Comparison of ENCODE assay signal across 1 cellular context in the genomic region with DNA sequence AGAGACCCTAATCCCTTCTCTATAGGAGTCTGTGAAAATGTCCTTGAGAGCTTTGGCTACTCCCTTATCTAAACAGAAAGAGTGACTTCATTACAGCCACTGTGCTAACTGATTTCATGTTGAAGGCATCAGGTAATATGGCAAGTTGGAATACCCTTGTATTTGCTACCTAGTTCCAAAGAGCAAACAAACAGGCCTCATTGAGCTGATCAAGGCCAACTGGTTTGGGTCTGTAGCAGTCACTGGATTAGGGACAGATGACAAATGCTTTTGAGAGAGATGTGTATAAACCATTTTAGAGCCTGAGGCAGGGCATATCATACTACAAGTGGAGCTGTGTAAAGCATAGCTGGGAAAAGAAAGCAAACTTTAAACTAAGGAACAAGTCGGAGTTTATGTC.
A peak's percentile ranks its signal among the peaks of the same experiment; 100 is the strongest.
TF ChIP-seq lines count a peak whose summit lies in the region.

No MANE protein-coding gene starts in this region.

TF ChIP-seq in HepG2, 621 proteins besides CTCF, POLR2A, EP300 and RAD21 (continued from another document and continues in another):
- TF ChIP-seq, protein P1, sequence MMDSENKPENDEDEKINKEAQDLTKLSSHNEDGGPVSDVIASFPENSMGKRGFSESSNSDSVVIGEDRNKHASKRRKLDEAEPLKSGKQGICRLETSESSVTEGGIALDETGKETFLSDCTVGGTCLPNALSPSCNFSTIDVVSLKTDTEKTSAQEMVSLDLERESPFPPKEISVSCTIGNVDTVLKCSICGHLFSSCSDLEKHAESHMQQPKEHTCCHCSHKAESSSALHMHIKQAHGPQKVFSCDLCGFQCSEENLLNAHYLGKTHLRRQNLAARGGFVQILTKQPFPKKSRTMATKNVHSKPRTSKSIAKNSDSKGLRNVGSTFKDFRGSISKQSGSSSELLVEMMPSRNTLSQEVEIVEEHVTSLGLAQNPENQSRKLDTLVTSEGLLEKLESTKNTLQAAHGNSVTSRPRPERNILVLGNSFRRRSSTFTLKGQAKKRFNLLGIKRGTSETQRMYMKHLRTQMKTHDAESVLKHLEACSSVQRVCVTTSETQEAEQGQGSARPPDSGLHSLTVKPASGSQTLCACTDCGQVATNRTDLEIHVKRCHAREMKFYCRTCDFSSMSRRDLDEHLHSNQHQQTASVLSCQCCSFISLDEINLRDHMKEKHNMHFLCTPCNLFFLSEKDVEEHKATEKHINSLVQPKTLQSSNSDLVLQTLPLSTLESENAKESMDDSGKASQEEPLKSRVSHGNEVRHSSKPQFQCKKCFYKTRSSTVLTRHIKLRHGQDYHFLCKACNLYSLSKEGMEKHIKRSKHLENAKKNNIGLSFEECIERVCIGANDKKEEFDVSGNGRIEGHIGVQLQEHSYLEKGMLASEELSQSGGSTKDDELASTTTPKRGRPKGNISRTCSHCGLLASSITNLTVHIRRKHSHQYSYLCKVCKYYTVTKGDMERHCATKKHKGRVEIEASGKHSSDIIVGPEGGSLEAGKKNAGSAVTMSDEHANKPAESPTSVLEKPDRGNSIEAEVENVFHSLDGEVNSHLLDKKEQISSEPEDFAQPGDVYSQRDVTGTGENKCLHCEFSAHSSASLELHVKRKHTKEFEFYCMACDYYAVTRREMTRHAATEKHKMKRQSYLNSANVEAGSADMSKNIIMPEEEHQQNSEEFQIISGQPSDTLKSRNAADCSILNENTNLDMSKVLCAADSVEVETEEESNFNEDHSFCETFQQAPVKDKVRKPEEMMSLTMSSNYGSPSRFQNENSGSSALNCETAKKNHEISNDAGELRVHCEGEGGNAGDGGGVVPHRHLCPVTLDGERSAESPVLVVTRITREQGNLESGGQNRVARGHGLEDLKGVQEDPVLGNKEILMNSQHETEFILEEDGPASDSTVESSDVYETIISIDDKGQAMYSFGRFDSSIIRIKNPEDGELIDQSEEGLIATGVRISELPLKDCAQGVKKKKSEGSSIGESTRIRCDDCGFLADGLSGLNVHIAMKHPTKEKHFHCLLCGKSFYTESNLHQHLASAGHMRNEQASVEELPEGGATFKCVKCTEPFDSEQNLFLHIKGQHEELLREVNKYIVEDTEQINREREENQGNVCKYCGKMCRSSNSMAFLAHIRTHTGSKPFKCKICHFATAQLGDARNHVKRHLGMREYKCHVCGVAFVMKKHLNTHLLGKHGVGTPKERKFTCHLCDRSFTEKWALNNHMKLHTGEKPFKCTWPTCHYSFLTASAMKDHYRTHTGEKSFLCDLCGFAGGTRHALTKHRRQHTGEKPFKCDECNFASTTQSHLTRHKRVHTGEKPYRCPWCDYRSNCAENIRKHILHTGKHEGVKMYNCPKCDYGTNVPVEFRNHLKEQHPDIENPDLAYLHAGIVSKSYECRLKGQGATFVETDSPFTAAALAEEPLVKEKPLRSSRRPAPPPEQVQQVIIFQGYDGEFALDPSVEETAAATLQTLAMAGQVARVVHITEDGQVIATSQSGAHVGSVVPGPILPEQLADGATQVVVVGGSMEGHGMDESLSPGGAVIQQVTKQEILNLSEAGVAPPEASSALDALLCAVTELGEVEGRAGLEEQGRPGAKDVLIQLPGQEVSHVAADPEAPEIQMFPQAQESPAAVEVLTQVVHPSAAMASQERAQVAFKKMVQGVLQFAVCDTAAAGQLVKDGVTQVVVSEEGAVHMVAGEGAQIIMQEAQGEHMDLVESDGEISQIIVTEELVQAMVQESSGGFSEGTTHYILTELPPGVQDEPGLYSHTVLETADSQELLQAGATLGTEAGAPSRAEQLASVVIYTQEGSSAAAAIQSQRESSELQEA (CRISPR knock-in tag; IDR thresholded peaks at IDR 0.05; ENCODE audit: not compliant biosample characterization): no peak
- TF ChIP-seq, protein P2, sequence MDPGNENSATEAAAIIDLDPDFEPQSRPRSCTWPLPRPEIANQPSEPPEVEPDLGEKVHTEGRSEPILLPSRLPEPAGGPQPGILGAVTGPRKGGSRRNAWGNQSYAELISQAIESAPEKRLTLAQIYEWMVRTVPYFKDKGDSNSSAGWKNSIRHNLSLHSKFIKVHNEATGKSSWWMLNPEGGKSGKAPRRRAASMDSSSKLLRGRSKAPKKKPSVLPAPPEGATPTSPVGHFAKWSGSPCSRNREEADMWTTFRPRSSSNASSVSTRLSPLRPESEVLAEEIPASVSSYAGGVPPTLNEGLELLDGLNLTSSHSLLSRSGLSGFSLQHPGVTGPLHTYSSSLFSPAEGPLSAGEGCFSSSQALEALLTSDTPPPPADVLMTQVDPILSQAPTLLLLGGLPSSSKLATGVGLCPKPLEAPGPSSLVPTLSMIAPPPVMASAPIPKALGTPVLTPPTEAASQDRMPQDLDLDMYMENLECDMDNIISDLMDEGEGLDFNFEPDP (CRISPR knock-in tag; conservative IDR thresholded peaks at IDR 0.05): no peak
- TF ChIP-seq PHF5A (CRISPR knock-in tag; IDR thresholded peaks at IDR 0.05; ENCODE audit: low read depth, unreplicated experiment) (no peak), ZSCAN29 (CRISPR knock-in tag; conservative IDR thresholded peaks at IDR 0.05) (0 out of 2 replicates have a peak, but pooled peaks have one; percentile 48), ATAD3A (CRISPR knock-in tag; IDR thresholded peaks at IDR 0.05) (no peak), ZFP1 (CRISPR knock-in tag; IDR thresholded peaks at IDR 0.05) (peak; percentile 47; the same call in 1 of the 2 replicates), ZNF24 (IDR thresholded peaks at IDR 0.05) (peak; percentile 61; the same call in 1 of the 2 replicates), ZNF790 (CRISPR knock-in tag; IDR thresholded peaks at IDR 0.05; ENCODE audit: borderline replicate concordance) (no peak), FOXK1 (CRISPR knock-in tag; IDR thresholded peaks at IDR 0.05; ENCODE audit: borderline replicate concordance, low read depth) (peak; percentile 74; the same call in 1 of the 2 replicates), CC2D1A (CRISPR knock-in tag; IDR thresholded peaks at IDR 0.05) (no peak), NONO (IDR thresholded peaks at IDR 0.05) (no peak), NONO (CRISPR knock-in tag; conservative IDR thresholded peaks at IDR 0.05) (peak; percentile 48; the same call in 1 of the 2 replicates), NFE2L1 (CRISPR knock-in tag; IDR thresholded peaks at IDR 0.05; ENCODE audit: borderline replicate concordance) (no peak), REXO4 (CRISPR knock-in tag; IDR thresholded peaks at IDR 0.05; ENCODE audit: borderline replicate concordance) (no peak), PITX1 (CRISPR knock-in tag; IDR thresholded peaks at IDR 0.05) (peak; percentile 95), ZNF205 (CRISPR knock-in tag; IDR thresholded peaks at IDR 0.05) (no peak), SYNCRIP (IDR thresholded peaks at IDR 0.05; ENCODE audit: insufficient read depth, low read depth, low read length) (no peak), ERF (CRISPR knock-in tag; IDR thresholded peaks at IDR 0.05) (0 out of 2 replicates have a peak, but pooled peaks have one; percentile 38), SOX5 (CRISPR knock-in tag; IDR thresholded peaks at IDR 0.05; ENCODE audit: borderline replicate concordance) (peak; percentile 77; the same call in 1 of the 2 replicates), HES4 (CRISPR knock-in tag; IDR thresholded peaks at IDR 0.05; ENCODE audit: borderline replicate concordance) (no peak), ZNF232 (CRISPR knock-in tag; IDR thresholded peaks at IDR 0.05; ENCODE audit: borderline replicate concordance) (no peak), ZNF629 (CRISPR knock-in tag; conservative IDR thresholded peaks at IDR 0.05) (no peak), ZNF33A (CRISPR knock-in tag; IDR thresholded peaks at IDR 0.05; ENCODE audit: borderline replicate concordance) (no peak)
- TF ChIP-seq, protein P3, sequence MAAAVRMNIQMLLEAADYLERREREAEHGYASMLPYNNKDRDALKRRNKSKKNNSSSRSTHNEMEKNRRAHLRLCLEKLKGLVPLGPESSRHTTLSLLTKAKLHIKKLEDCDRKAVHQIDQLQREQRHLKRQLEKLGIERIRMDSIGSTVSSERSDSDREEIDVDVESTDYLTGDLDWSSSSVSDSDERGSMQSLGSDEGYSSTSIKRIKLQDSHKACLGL (CRISPR knock-in tag; IDR thresholded peaks at IDR 0.05): no peak
- TF ChIP-seq, protein P4, sequence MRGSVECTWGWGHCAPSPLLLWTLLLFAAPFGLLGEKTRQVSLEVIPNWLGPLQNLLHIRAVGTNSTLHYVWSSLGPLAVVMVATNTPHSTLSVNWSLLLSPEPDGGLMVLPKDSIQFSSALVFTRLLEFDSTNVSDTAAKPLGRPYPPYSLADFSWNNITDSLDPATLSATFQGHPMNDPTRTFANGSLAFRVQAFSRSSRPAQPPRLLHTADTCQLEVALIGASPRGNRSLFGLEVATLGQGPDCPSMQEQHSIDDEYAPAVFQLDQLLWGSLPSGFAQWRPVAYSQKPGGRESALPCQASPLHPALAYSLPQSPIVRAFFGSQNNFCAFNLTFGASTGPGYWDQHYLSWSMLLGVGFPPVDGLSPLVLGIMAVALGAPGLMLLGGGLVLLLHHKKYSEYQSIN (CRISPR knock-in tag; IDR thresholded peaks at IDR 0.05; ENCODE audit: borderline replicate concordance): no peak
- TF ChIP-seq, protein P5, sequence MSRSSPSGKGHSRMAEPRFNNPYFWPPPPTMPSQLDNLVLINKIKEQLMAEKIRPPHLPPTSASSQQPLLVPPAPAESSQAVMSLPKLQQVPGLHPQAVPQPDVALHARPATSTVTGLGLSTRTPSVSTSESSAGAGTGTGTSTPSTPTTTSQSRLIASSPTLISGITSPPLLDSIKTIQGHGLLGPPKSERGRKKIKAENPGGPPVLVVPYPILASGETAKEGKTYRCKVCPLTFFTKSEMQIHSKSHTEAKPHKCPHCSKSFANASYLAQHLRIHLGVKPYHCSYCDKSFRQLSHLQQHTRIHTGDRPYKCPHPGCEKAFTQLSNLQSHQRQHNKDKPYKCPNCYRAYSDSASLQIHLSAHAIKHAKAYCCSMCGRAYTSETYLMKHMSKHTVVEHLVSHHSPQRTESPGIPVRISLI (CRISPR knock-in tag; IDR thresholded peaks at IDR 0.05; ENCODE audit: borderline replicate concordance): no peak; the same call in 1 of the 2 replicates
- TF ChIP-seq, protein P6, sequence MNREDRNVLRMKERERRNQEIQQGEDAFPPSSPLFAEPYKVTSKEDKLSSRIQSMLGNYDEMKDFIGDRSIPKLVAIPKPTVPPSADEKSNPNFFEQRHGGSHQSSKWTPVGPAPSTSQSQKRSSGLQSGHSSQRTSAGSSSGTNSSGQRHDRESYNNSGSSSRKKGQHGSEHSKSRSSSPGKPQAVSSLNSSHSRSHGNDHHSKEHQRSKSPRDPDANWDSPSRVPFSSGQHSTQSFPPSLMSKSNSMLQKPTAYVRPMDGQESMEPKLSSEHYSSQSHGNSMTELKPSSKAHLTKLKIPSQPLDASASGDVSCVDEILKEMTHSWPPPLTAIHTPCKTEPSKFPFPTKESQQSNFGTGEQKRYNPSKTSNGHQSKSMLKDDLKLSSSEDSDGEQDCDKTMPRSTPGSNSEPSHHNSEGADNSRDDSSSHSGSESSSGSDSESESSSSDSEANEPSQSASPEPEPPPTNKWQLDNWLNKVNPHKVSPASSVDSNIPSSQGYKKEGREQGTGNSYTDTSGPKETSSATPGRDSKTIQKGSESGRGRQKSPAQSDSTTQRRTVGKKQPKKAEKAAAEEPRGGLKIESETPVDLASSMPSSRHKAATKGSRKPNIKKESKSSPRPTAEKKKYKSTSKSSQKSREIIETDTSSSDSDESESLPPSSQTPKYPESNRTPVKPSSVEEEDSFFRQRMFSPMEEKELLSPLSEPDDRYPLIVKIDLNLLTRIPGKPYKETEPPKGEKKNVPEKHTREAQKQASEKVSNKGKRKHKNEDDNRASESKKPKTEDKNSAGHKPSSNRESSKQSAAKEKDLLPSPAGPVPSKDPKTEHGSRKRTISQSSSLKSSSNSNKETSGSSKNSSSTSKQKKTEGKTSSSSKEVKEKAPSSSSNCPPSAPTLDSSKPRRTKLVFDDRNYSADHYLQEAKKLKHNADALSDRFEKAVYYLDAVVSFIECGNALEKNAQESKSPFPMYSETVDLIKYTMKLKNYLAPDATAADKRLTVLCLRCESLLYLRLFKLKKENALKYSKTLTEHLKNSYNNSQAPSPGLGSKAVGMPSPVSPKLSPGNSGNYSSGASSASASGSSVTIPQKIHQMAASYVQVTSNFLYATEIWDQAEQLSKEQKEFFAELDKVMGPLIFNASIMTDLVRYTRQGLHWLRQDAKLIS (CRISPR knock-in tag; IDR thresholded peaks at IDR 0.05): no peak
- TF ChIP-seq, protein P7, sequence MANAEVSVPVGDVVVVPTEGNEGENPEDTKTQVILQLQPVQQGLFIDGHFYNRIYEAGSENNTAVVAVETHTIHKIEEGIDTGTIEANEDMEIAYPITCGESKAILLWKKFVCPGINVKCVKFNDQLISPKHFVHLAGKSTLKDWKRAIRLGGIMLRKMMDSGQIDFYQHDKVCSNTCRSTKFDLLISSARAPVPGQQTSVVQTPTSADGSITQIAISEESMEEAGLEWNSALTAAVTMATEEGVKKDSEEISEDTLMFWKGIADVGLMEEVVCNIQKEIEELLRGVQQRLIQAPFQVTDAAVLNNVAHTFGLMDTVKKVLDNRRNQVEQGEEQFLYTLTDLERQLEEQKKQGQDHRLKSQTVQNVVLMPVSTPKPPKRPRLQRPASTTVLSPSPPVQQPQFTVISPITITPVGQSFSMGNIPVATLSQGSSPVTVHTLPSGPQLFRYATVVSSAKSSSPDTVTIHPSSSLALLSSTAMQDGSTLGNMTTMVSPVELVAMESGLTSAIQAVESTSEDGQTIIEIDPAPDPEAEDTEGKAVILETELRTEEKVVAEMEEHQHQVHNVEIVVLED (CRISPR knock-in tag; IDR thresholded peaks at IDR 0.05; ENCODE audit: borderline replicate concordance): no peak; the same call in 1 of the 2 replicates
- TF ChIP-seq, protein P8, sequence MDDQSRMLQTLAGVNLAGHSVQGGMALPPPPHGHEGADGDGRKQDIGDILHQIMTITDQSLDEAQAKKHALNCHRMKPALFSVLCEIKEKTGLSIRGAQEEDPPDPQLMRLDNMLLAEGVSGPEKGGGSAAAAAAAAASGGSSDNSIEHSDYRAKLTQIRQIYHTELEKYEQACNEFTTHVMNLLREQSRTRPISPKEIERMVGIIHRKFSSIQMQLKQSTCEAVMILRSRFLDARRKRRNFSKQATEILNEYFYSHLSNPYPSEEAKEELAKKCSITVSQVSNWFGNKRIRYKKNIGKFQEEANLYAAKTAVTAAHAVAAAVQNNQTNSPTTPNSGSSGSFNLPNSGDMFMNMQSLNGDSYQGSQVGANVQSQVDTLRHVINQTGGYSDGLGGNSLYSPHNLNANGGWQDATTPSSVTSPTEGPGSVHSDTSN (CRISPR knock-in tag; IDR thresholded peaks at IDR 0.05; ENCODE audit: borderline replicate concordance): no peak
- TF ChIP-seq, protein P9, sequence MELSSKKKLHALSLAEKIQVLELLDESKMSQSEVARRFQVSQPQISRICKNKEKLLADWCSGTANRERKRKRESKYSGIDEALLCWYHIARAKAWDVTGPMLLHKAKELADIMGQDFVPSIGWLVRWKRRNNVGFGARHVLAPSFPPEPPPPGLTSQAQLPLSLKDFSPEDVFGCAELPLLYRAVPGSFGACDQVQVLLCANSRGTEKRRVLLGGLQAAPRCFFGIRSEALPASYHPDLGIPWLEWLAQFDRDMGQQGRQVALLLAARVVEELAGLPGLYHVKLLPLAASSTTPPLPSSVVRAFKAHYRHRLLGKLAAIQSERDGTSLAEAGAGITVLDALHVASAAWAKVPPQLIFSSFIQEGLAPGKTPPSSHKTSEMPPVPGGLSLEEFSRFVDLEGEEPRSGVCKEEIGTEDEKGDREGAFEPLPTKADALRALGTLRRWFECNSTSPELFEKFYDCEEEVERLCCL (CRISPR knock-in tag; IDR thresholded peaks at IDR 0.05; ENCODE audit: borderline replicate concordance): no peak
- TF ChIP-seq, protein P10, sequence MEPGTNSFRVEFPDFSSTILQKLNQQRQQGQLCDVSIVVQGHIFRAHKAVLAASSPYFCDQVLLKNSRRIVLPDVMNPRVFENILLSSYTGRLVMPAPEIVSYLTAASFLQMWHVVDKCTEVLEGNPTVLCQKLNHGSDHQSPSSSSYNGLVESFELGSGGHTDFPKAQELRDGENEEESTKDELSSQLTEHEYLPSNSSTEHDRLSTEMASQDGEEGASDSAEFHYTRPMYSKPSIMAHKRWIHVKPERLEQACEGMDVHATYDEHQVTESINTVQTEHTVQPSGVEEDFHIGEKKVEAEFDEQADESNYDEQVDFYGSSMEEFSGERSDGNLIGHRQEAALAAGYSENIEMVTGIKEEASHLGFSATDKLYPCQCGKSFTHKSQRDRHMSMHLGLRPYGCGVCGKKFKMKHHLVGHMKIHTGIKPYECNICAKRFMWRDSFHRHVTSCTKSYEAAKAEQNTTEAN (CRISPR knock-in tag; conservative IDR thresholded peaks at IDR 0.05): no peak
